ENCODE assay signal across 8 cellular contexts in genomic region chr17:42288078-42288984, GRCh38. TPM values are rescaled to one million over a fixed set of nuclear protein-coding genes. Genes with fewer than 3 reads are reported as not detected.
DNase-seq lines count a peak whose midpoint lies in the region; ATAC-seq and TF ChIP-seq lines count a peak whose summit lies in the region.

TSS of gene STAT5A (plus strand) at chr17:42288498. CDS start at chr17:42289412, 914 bp downstream.

- TF ChIP-seq CTCF in esophagus squamous epithelium (IDR thresholded peaks at IDR 0.05): peak in 2 of 6 experiments; percentile 6 to 12

- peak within 1 kb of the TSS; percentile 56 for H3K9ac ChIP-seq in ES-I3 (ENCODE audit: low read depth, low read length)
- peak within 1 kb of the TSS; percentile 91 for H3K9ac ChIP-seq in muscle layer of colon (ENCODE audit: low read length)

- intact Hi-C loops in esophagus squamous epithelium (cut with DNase I): no loop called here

- peak within 1 kb of the TSS; percentile 55 to 85 (median 62) for H3K4me3 ChIP-seq in esophagus squamous epithelium
- H3K4me3 ChIP-seq in muscle layer of colon (ENCODE audit: low read depth in 1 of 2, low read length in 2 of 2): peak within 1 kb of the TSS; percentile 76 to 86

- no peaks in the 10 kb centered on the region for H3K9me3 Mint-ChIP-seq in activated T-cell treated with anti-CD3 and anti-CD28 coated beads, Interleukin-2, amount 50 U/mL, for 72 hours

- no peaks in the 10 kb centered on the region for H3K36me3 ChIP-seq in ES-I3 (ENCODE audit: insufficient read depth, low read length)
- H3K36me3 ChIP-seq in esophagus squamous epithelium: peaks cover 0 to 18% (median 0%) of the 10 kb centered on the region in 3 donors
- no peaks in the 10 kb centered on the region for H3K36me3 ChIP-seq in muscle layer of colon (ENCODE audit: insufficient read depth, low read length)

- H3K4me1 Mint-ChIP-seq in activated T-cell treated with anti-CD3 and anti-CD28 coated beads, Interleukin-2, amount 50 U/mL, for 72 hours (ENCODE audit: low read depth): peaks cover 85% of the 10 kb centered on the region

- peak within 1 kb of the TSS; percentile 91 to 97 for H3K4me3 Mint-ChIP-seq in activated T-cell treated with anti-CD3 and anti-CD28 coated beads, Interleukin-2, amount 50 U/mL, for 72 hours

- TF ChIP-seq POLR2A in esophagus squamous epithelium (IDR thresholded peaks at IDR 0.05): peak in 2 of 4 donors; percentile 90 to 91

- no peaks in the 10 kb centered on the region for H3K9me3 ChIP-seq in ES-I3 (ENCODE audit: control insufficient read depth, insufficient read depth, low read length)
- no peaks in the 10 kb centered on the region for H3K9me3 ChIP-seq in esophagus squamous epithelium
- no peaks in the 10 kb centered on the region for H3K9me3 ChIP-seq in muscle layer of colon (ENCODE audit: low read length)

- WGBS in esophagus squamous epithelium, 2 donors: 0 to 16% methylated on average over 3 to 18 of the region's 97 CpGs

- H3K27me3 ChIP-seq in esophagus squamous epithelium (no peaks in the 10 kb centered on the region), muscle layer of colon (ENCODE audit: control insufficient read depth in 1 of 2, insufficient read depth in 2 of 2, low read length in 2 of 2) (no peaks in the 10 kb centered on the region)

- H3K27ac ChIP-seq in esophagus squamous epithelium (peak within 1 kb of the TSS; percentile 79 to 94 (median 87)), muscle layer of colon (ENCODE audit: low read depth, low read length) (peak within 1 kb of the TSS; percentile 59)

- H3K4me1 ChIP-seq in ES-I3 (ENCODE audit: insufficient read depth, low read length): peaks cover 10% of the 10 kb centered on the region
- peaks cover 34 to 68% (median 35%) of the 10 kb centered on the region in 3 donors for H3K4me1 ChIP-seq in esophagus squamous epithelium
- H3K4me1 ChIP-seq in muscle layer of colon (ENCODE audit: insufficient read depth, low read length): peaks cover 29% of the 10 kb centered on the region

- DNase-seq in NOMO-1 treated with dmso at 0.1 percent for 144 hours (lab: John Stamatoyannopoulos, UW; ENCODE audit: unreplicated experiment): peak; percentile 60
- peak; percentile 83 for DNase-seq in activated T-cell treated with anti-CD3 and anti-CD28 coated beads, Interleukin-2, amount 50 U/mL, for 72 hours
- peak; percentile 43 for DNase-seq in esophagus squamous epithelium (lab: John Stamatoyannopoulos, UW)
- DNase-seq in stimulated activated CD8-positive, alpha-beta memory T cell treated with anti-CD3 and anti-CD28 coated beads, Interleukin-7, amount 100 ng/mL, for 48 hours (ENCODE audit: extremely low read depth in 1 of 2, low read depth in 1 of 2): peak; percentile 55 to 59

- H3K27me3 Mint-ChIP-seq in activated T-cell treated with anti-CD3 and anti-CD28 coated beads, Interleukin-2, amount 50 U/mL, for 72 hours (ENCODE audit: low read depth): no peaks in the 10 kb centered on the region

- ATAC-seq in HG02884 (IDR thresholded peaks at IDR 0.05; ENCODE audit: unreplicated experiment) (peak; percentile 38), HG03460 (IDR thresholded peaks at IDR 0.05; ENCODE audit: unreplicated experiment) (no peak)
- peak; percentile 69 to 76 for ATAC-seq in activated T-cell treated with anti-CD3 and anti-CD28 coated beads, Interleukin-2, amount 50 U/mL, for 72 hours (replicated peaks in 1 of 2)

- peaks cover 20 to 31% of the 10 kb centered on the region in 2 donors for H3K36me3 Mint-ChIP-seq in activated T-cell treated with anti-CD3 and anti-CD28 coated beads, Interleukin-2, amount 50 U/mL, for 72 hours (ENCODE audit: insufficient read depth in 2 of 2)

- peak within 1 kb of the TSS; percentile 98 for H3K27ac Mint-ChIP-seq in activated T-cell treated with anti-CD3 and anti-CD28 coated beads, Interleukin-2, amount 50 U/mL, for 72 hours

RNA-seq across cellular contexts. Expression of gene STAT5A, which starts in this region (rescaled TPM):
- total RNA-seq in activated T-cell treated with anti-CD3 and anti-CD28 coated beads, Interleukin-2, amount 50 U/mL, for 72 hours: 100 to 1,000 TPM; 243 to 264 TPM
- total RNA-seq in esophagus squamous epithelium: 10 to 100 TPM in 3 of 4 donors, 1 to 10 TPM in 1; 7.3 to 34.3 (median 14.0) TPM

Comparison
In these comparisons a context has a peak if more than half of its experiments do, and no peak if none do; other contexts are left out.
1. RNA of gene STAT5A (total RNA-seq): 243 to 264 TPM in activated T-cell treated with anti-CD3 and anti-CD28 coated beads, Interleukin-2, amount 50 U/mL, for 72 hours; 7.3 to 34.3 TPM in esophagus squamous epithelium; every median in the first group is over 4 times any median in the second.
2. Peak in every context shown above with its lines, with median percentiles within 50 percentile points of each other: DNase-seq.